Comparison of ENCODE assay signal across 31 cellular contexts in the genomic region with DNA sequence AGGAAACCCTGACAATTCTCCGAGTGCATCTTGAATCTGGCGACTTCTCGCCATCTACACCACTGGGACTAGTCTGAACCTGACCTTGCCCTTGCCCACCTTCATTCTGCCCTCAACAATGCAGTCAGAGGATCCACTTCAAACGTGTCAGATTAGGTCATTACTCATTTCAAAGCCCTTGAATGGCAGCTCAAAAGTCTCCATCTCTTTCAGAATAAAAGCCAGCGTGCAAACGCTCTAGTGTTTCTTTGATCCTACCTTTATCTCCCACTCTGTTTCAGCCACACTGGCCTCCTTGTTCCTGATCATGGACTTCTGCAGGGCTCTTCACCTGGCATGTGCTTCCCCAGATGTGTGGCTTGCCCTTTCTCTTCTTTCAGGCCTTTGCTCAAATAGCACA. TPM values are rescaled to one million over a fixed set of nuclear protein-coding genes. Genes with fewer than 3 reads are reported as not detected.
"Had no signal": no experiment of that assay in that cellular context is flagged by ENCODE, and none has a peak within 500 bp of the region (broad histone marks: within the 10 kb centered on the region; RNA-seq: fewer than 3 reads in every experiment).

No MANE protein-coding gene starts in this region.

- H3K27ac ChIP-seq: epithelial cell of prostate, esophagus squamous epithelium, neutrophil, stomach, thyroid gland, upper lobe of left lung had no signal

- DNase-seq: activated B cell treated with CpG ODN at 0.5 μM for 24 hours; activated CD8-positive, alpha-beta memory T cell treated with anti-CD3 and anti-CD28 coated beads for 24 hours; activated CD8-positive, alpha-beta memory T cell treated with anti-CD3 and anti-CD28 coated beads, Interleukin-2, amount 50 U/mL, for 4 hours; activated gamma-delta T cell treated with Interleukin-2 at 50 U/mL for 16 hours; activated T-cell treated with anti-CD3 and anti-CD28 coated beads, Interleukin-2, amount 50 U/mL, for 1 hour; effector CD8-positive, alpha-beta T cell; esophagus squamous epithelium; foreskin melanocyte; left cardiac atrium; left ventricle myocardium superior; mucosa of descending colon; nephron progenitor cell; small intestine; stimulated activated naive B cell treated with anti-CD40 and anti-IgM and Interleukin-4, amounts not matched to agents 10 μg/mL and 1 μg/mL and 100 μg/mL, for 72 hours; stomach; T-helper 1 cell; thyroid gland; upper lobe of left lung had no signal

- FAIRE-seq: colon, endometrium, keratinocyte, small intestine had no signal

- ATAC-seq: sciatic nerve; stimulated activated naive B cell treated with anti-CD40 and anti-IgM and Interleukin-4, amounts not matched to agents 10 μg/mL and 1 μg/mL and 100 μg/mL, for 72 hours had no signal

- H3K36me3 ChIP-seq: esophagus squamous epithelium, neutrophil, stomach, thyroid gland, upper lobe of left lung had no signal

- H3K4me3 ChIP-seq: esophagus squamous epithelium, mucosa of descending colon, stomach, thyroid gland, upper lobe of left lung had no signal

- H3K9me3 ChIP-seq: esophagus squamous epithelium, mucosa of descending colon, neutrophil, stomach, thyroid gland, upper lobe of left lung had no signal

- H3K27me3 ChIP-seq: esophagus squamous epithelium, stomach, thyroid gland, upper lobe of left lung had no signal

RNA-seq across cellular contexts. Expression of gene RD3, which starts 55.7 kb away (rescaled TPM):
- total RNA-seq: activated B cell treated with CpG ODN at 0.5 μM for 24 hours; activated CD4-positive, alpha-beta T cell treated with anti-CD3 and anti-CD28 coated beads for 36 hours; activated T-helper 1 cell treated with anti-CD3 and anti-CD28 coated beads, Interleukin-12 subunit alpha, Interleukin-12 subunit beta, Interleukin-2, Interleukin-4 antibody, amounts not matched to agents 30 ng/mL and 10 ng/mL and 1 ng/mL, durations not matched to agents 14 hours and 24 hours and 36 hours; dermis microvascular lymphatic vessel endothelial cell; glomerular endothelial cell; left cardiac atrium; left ventricle myocardium superior; lung microvascular endothelial cell; mucosa of descending colon; osteocyte; renal cortical epithelial cell; sciatic nerve; thyroid gland had no signal
- polyA plus RNA-seq: keratinocyte had no signal
